19 cellular contexts compared by ENCODE assay signal in the genomic region with DNA sequence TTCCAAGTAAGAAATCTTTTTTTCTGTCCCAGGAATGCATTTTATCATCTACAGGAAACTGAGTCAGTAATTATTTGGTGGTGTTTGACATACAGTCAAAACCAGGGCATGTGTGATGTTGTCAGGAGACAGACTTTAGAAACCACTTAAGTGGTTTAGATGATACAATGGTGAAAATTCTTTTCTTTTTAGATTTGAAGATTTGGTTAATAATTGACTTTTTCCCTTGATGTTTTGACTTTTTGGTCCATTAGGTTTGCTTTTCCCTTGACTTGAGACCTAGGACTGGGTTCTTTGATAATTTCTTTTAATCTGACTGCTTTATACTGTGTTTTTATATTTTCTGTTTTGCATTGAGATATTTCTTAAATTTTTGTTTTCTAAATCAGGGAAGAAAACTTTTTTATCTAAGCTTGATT.
A peak's percentile ranks its signal among the peaks of the same experiment; 100 is the strongest.
DNase-seq lines count a peak whose midpoint lies in the region; ATAC-seq, FAIRE-seq and TF ChIP-seq lines count a peak whose summit lies in the region.
"Had no signal": no experiment of that assay in that cellular context is flagged by ENCODE, and none has a peak within 500 bp of the region (broad histone marks: within the 10 kb centered on the region; RNA-seq: fewer than 3 reads in every experiment).

No MANE protein-coding gene starts in this region.

- CTCF ChIA-PET in HepG2 (lab: Yijun Ruan, JAX; ENCODE audit: low intra/inter-chr PET ratio, low total read pairs) = no interaction called here

- ATAC-seq in HepG2 (peak; percentile 68), right lobe of liver (no peak)
- ATAC-seq: K562 had no signal

- peaks cover 32% of the 10 kb centered on the region for H3K79me2 ChIP-seq in HepG2 (ENCODE audit: insufficient read depth, low read length)

- H3K4me2 ChIP-seq in HepG2 (ENCODE audit: low read depth, low read length) = peak overlapping the region; percentile 59

- TF ChIP-seq CTCF in HepG2 (CRISPR knock-in tag; IDR thresholded peaks at IDR 0.05) (no peak), right lobe of liver (IDR thresholded peaks at IDR 0.05) (no peak), kidney epithelial cell (IDR thresholded peaks at IDR 0.05; ENCODE audit: insufficient read depth, low read length, poor library complexity, severe bottlenecking) (no peak)

- TF ChIP-seq POLR2A in HepG2 (IDR thresholded peaks at IDR 0.05; ENCODE audit: insufficient read depth in 1 of 2, low read depth in 2 of 2, low read length in 2 of 2) (no peak), right lobe of liver (IDR thresholded peaks at IDR 0.05) (no peak)

- peak overlapping the region; percentile 65 for H3K9ac ChIP-seq in HepG2 (ENCODE audit: insufficient read depth, low read depth, low read length)

- H3K9me3 ChIP-seq in HepG2 (ENCODE audit: low read length) = no peaks in the 10 kb centered on the region
- no peaks in the 10 kb centered on the region for H3K9me3 ChIP-seq in right lobe of liver

- intact Hi-C loops in HepG2 (cut with micrococcal nuclease; ENCODE audit: unreplicated experiment) (no loop called here), right lobe of liver (cut with DNase I) (no loop called here)

- H3K4me1 ChIP-seq in HepG2 (ENCODE audit: insufficient read depth, low read length) (peaks cover 70% of the 10 kb centered on the region), right lobe of liver (no peaks in the 10 kb centered on the region)

- DNase-seq in HepG2 (ENCODE audit: low spot score) = peak; percentile 78
- no peak for DNase-seq in right lobe of liver
- DNase-seq in kidney epithelial cell (ENCODE audit: low read depth) = peak; percentile 64
- no peak for DNase-seq in SIG-M5 (lab: John Stamatoyannopoulos, UW)
- DNase-seq in NCI-H1694 treated with DMSO at 0.1 percent for 48 hours (lab: John Stamatoyannopoulos, UW) = no peak
- no peak for DNase-seq in GM19240 (ENCODE audit: insufficient read length, low spot score)
- DNase-seq: AML-193, Calu3, DND-41, NCI-H146, NCI-H2107, NCI-H345, NCI-H526 treated with DMSO at 0.1 percent for 48 hours, OCI-M1 had no signal

- H2AFZ ChIP-seq in HepG2 (ENCODE audit: low read length) = no peak overlapping the region

- H3K36me3 ChIP-seq in HepG2 (replicated peaks in 1 of 2; ENCODE audit: control insufficient read depth in 1 of 2, insufficient read depth in 2 of 2, low read length in 2 of 2) (peaks cover 11 to 14% of the 10 kb centered on the region in 2 experiments), right lobe of liver (no peaks in the 10 kb centered on the region), kidney epithelial cell (ENCODE audit: control insufficient read depth, insufficient read depth, low read length) (no peaks in the 10 kb centered on the region)

- POLR2A ChIA-PET in HepG2 (lab: Yijun Ruan, JAX) = interaction anchor here (1.0 to 2.0 kb wide), 2 partner anchors 15 to 85 kb away, joined by 3 to 16 read pairs; partner anchors contain the start of gene RASGRF2

- H3K27me3 ChIP-seq in HepG2 (ENCODE audit: control insufficient read depth in 1 of 2, insufficient read depth in 2 of 2, low read length in 2 of 2) = no peaks in the 10 kb centered on the region
- H3K27me3 ChIP-seq in right lobe of liver = no peaks in the 10 kb centered on the region
- H3K27me3 ChIP-seq in kidney epithelial cell (ENCODE audit: control insufficient read depth, insufficient read depth, low read length) = no peaks in the 10 kb centered on the region

- H3K27ac ChIP-seq in HepG2 (ENCODE audit: extremely low read length, insufficient read depth, low read length) (peak overlapping the region; percentile 94), right lobe of liver (no peak overlapping the region), cingulate gyrus (ENCODE audit: low read depth, low read length) (peak overlapping the region; percentile 44)
- H3K27ac ChIP-seq: HL-60, RWPE1 had no signal

- peak in 1 of 2 experiments; percentile 89; a peak in 2 of 4 replicates for TF ChIP-seq EP300 in HepG2 (IDR thresholded peaks at IDR 0.05; ENCODE audit: low read depth in 2 of 2, low read length in 2 of 2)
- no peak for TF ChIP-seq EP300 in HepG2 (CRISPR knock-in tag; IDR thresholded peaks at IDR 0.05; ENCODE audit: borderline replicate concordance)

- BruUV-seq in HepG2 (replicated peaks; lab: Mats Ljungman, UMichigan) = no TSS peak

- FAIRE-seq in HepG2 (lab: Jason Lieb, UNC) = peak; percentile 87
- FAIRE-seq: H1, K562 had no signal

- peak overlapping the region in 1 of 3 experiments; percentile 9; a peak in 1 of 6 replicates for H3K4me3 ChIP-seq in HepG2 (replicated peaks in 1 of 3; ENCODE audit: insufficient read depth in 1 of 3, low read depth in 2 of 3, low read length in 3 of 3)
- no peak overlapping the region for H3K4me3 ChIP-seq in right lobe of liver
- no peak overlapping the region for H3K4me3 ChIP-seq in kidney epithelial cell (ENCODE audit: low read depth, low read length)
- H3K4me3 ChIP-seq: K562 had no signal

- no peaks in the 10 kb centered on the region for H4K20me1 ChIP-seq in HepG2 (ENCODE audit: insufficient read depth, low read length)

- in situ Hi-C loops in HepG2 (cut with HindIII; ENCODE audit: extremely low pct_ligation_motif_present, low pct_unique_long_range_greater_than_20kb) = no loop called here

- no peak for TF ChIP-seq RAD21 in HepG2 (CRISPR knock-in tag; IDR thresholded peaks at IDR 0.05)

TF ChIP-seq in HepG2, 621 proteins besides CTCF, POLR2A, EP300 and RAD21 (continues in another document):
- TF ChIP-seq HNF4G (IDR thresholded peaks at IDR 0.05; ENCODE audit: borderline replicate concordance, low read depth, low read length) (peak; percentile 66; the same call in 1 of the 2 replicates), HNF4G (CRISPR knock-in tag; IDR thresholded peaks at IDR 0.05; ENCODE audit: borderline replicate concordance, low read depth) (no peak), KLF16 (CRISPR knock-in tag; IDR thresholded peaks at IDR 0.05) (no peak), POGZ (CRISPR knock-in tag; IDR thresholded peaks at IDR 0.05) (0 out of 2 replicates have a peak, but pooled peaks have one; percentile 20), SSRP1 (CRISPR knock-in tag; IDR thresholded peaks at IDR 0.05) (no peak), LCORL (IDR thresholded peaks at IDR 0.05) (0 out of 2 replicates have a peak, but pooled peaks have one; percentile 37), LCORL (CRISPR knock-in tag; IDR thresholded peaks at IDR 0.05) (no peak), NCOA2 (CRISPR knock-in tag; IDR thresholded peaks at IDR 0.05) (peak; percentile 67), ZNF362 (CRISPR knock-in tag; IDR thresholded peaks at IDR 0.05; ENCODE audit: borderline replicate concordance) (peak; percentile 17; the same call in 1 of the 2 replicates), MED1 (CRISPR knock-in tag; IDR thresholded peaks at IDR 0.05) (no peak), HMG20A (CRISPR knock-in tag; IDR thresholded peaks at IDR 0.05; ENCODE audit: borderline replicate concordance) (peak; percentile 64; the same call in 1 of the 2 replicates), ISL2 (CRISPR knock-in tag; IDR thresholded peaks at IDR 0.05) (peak; percentile 87), BCL6 (CRISPR knock-in tag; IDR thresholded peaks at IDR 0.05) (peak; percentile 32; the same call in 1 of the 2 replicates), SOX6 (IDR thresholded peaks at IDR 0.05) (no peak), SOX6 (CRISPR knock-in tag; IDR thresholded peaks at IDR 0.05) (peak; percentile 68; the same call in 1 of the 2 replicates), GATA4 (IDR thresholded peaks at IDR 0.05; ENCODE audit: borderline replicate concordance, low read depth) (peak; percentile 53; the same call in 1 of the 2 replicates), PHF8 (CRISPR knock-in tag; IDR thresholded peaks at IDR 0.05) (no peak), TEAD3 (CRISPR knock-in tag; optimal IDR thresholded peaks at IDR 0.05; ENCODE audit: borderline replicate concordance) (peak; percentile 21), CREM (IDR thresholded peaks at IDR 0.05) (peak; percentile 83), CREM (CRISPR knock-in tag; IDR thresholded peaks at IDR 0.05) (no peak), MTF2 (CRISPR knock-in tag; IDR thresholded peaks at IDR 0.05; ENCODE audit: borderline replicate concordance) (no peak), SOX5 (CRISPR knock-in tag; IDR thresholded peaks at IDR 0.05; ENCODE audit: borderline replicate concordance) (peak; percentile 80; the same call in 1 of the 2 replicates), HNF4A (CRISPR knock-in tag; IDR thresholded peaks at IDR 0.05) (peak; percentile 62), KDM5A (IDR thresholded peaks at IDR 0.05; ENCODE audit: borderline replicate concordance, low read length) (0 out of 2 replicates have a peak, but pooled peaks have one; percentile 45), ASH2L (IDR thresholded peaks at IDR 0.05; ENCODE audit: insufficient read length, low read depth, low read length) (peak; percentile 91), ZNF781 (CRISPR knock-in tag; IDR thresholded peaks at IDR 0.05; ENCODE audit: borderline replicate concordance, not compliant biosample characterization) (no peak), PPARG (CRISPR knock-in tag; conservative IDR thresholded peaks at IDR 0.05) (0 out of 2 replicates have a peak, but pooled peaks have one; percentile 26), NR2F6 (IDR thresholded peaks at IDR 0.05) (peak; percentile 43; the same call in 1 of the 2 replicates), NR2F6 (CRISPR knock-in tag; IDR thresholded peaks at IDR 0.05) (no peak), BRCA1 (CRISPR knock-in tag; IDR thresholded peaks at IDR 0.05) (no peak), RARA (CRISPR knock-in tag; IDR thresholded peaks at IDR 0.05) (peak; percentile 29; the same call in 1 of the 2 replicates), ZNF230 (CRISPR knock-in tag; IDR thresholded peaks at IDR 0.05) (no peak), ZNF30 (CRISPR knock-in tag; IDR thresholded peaks at IDR 0.05) (no peak), GATAD2A (CRISPR knock-in tag; IDR thresholded peaks at IDR 0.05) (0 out of 2 replicates have a peak, but pooled peaks have one; percentile 34)
- TF ChIP-seq, protein P1, sequence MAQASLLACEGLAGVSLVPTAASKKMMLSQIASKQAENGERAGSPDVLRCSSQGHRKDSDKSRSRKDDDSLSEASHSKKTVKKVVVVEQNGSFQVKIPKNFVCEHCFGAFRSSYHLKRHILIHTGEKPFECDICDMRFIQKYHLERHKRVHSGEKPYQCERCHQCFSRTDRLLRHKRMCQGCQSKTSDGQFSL (CRISPR knock-in tag; IDR thresholded peaks at IDR 0.05) = no peak

Comparison
In these comparisons a context has a peak if more than half of its experiments do, and no peak if none do; other contexts are left out.
1. DNase-seq: peak in HepG2 (single experiment) and kidney epithelial cell (single experiment); none in right lobe of liver (0 of 3), SIG-M5 (single experiment), NCI-H1694 treated with DMSO at 0.1 percent for 48 hours (single experiment) and GM19240 (single experiment).
2. H3K27ac ChIP-seq: peak in HepG2 (single experiment) and cingulate gyrus (single experiment); none in right lobe of liver (0 of 3).